8 cellular contexts compared by ENCODE assay signal in genomic region chr11:65607614-65608426, GRCh38. TPM values are rescaled to one million over a fixed set of nuclear protein-coding genes. Genes with fewer than 3 reads are reported as not detected.
DNase-seq lines count a peak whose midpoint lies in the region; FAIRE-seq and TF ChIP-seq lines count a peak whose summit lies in the region.
"Had no signal": no experiment of that assay in that cellular context is flagged by ENCODE, and none has a peak within 500 bp of the region (broad histone marks: within the 10 kb centered on the region; RNA-seq: fewer than 3 reads in every experiment).

No MANE protein-coding gene starts in this region.

- H3K4me3 ChIP-seq in HFF-Myc (replicated peaks; ENCODE audit: low read depth, low read length) (peak overlapping the region; percentile 35), coronary artery (peak overlapping the region; percentile 70), rectal smooth muscle tissue (ENCODE audit: low read length) (peak overlapping the region; percentile 51), small intestine (ENCODE audit: low read depth in 1 of 2, low read length in 2 of 2) (no peak overlapping the region)
- H3K4me3 ChIP-seq: lung had no signal

- H3K9me3 ChIP-seq in small intestine (ENCODE audit: control insufficient read depth, low read depth): no peaks in the 10 kb centered on the region

- H3K9ac ChIP-seq in rectal smooth muscle tissue (ENCODE audit: low read length): no peak overlapping the region

- peaks cover 34% of the 10 kb centered on the region for H3K36me3 ChIP-seq in rectal smooth muscle tissue (ENCODE audit: control insufficient read depth, insufficient read depth, low read length)
- peaks cover 23 to 30% of the 10 kb centered on the region in 2 donors for H3K36me3 ChIP-seq in small intestine (ENCODE audit: control insufficient read depth in 2 of 2, insufficient read depth in 2 of 2, low read length in 2 of 2)

- no peaks in the 10 kb centered on the region for H3K27me3 ChIP-seq in rectal smooth muscle tissue (ENCODE audit: control insufficient read depth, insufficient read depth, low read length)
- no peaks in the 10 kb centered on the region for H3K27me3 ChIP-seq in small intestine (ENCODE audit: control insufficient read depth in 2 of 2, insufficient read depth in 2 of 2, low read length in 2 of 2)

- no peak for TF ChIP-seq CTCF in HFF-Myc (IDR thresholded peaks at IDR 0.05; ENCODE audit: low read depth, low read length, missing control alignments)
- TF ChIP-seq CTCF in coronary artery (IDR thresholded peaks at IDR 0.05): no peak

- H3K4me1 ChIP-seq in rectal smooth muscle tissue (ENCODE audit: control insufficient read depth, insufficient read depth, low read length) (peaks cover 12% of the 10 kb centered on the region), small intestine (ENCODE audit: control insufficient read depth in 2 of 2, insufficient read depth in 1 of 2, low read depth in 1 of 2, low read length in 1 of 2) (peaks cover 0 to 14% of the 10 kb centered on the region in 2 donors)

- DNase-seq in HFF-Myc (ENCODE audit: extremely low read depth, low read depth) (no peak), coronary artery (ENCODE audit: low spot score) (no peak), GOT3 (lab: John Stamatoyannopoulos, UW) (no peak), small intestine (no peak), RCC 7860 (ENCODE audit: low spot score) (no peak)
- DNase-seq: NCI-H1417 had no signal

- FAIRE-seq in small intestine (lab: Jason Lieb, UNC) (no peak), RCC 7860 (lab: Jason Lieb, UNC) (no peak)

- WGBS in small intestine, 3 donors: 87 to 93% (median 92%) methylated on average over 37 of the region's 37 CpGs

- peak overlapping the region; percentile 38 to 93 for H3K27ac ChIP-seq in coronary artery
- H3K27ac ChIP-seq in rectal smooth muscle tissue (ENCODE audit: low read depth, low read length): peak overlapping the region; percentile 44
- H3K27ac ChIP-seq in small intestine (ENCODE audit: low read depth in 1 of 2, low read length in 1 of 2): peak overlapping the region in 1 of 2 donors; percentile 19

RNA-seq across cellular contexts. Expression of gene MAP3K11, which starts 6.2 kb away (rescaled TPM):
- polyA plus RNA-seq in small intestine: 100 to 1,000 TPM in 2 of 3 donors, 10 to 100 TPM in 1; 66.4 to 180 (median 175) TPM

RNA-seq across cellular contexts. Expression of gene PCNX3, which starts 7.8 kb away (rescaled TPM):
- 10 to 100 TPM; 12.7 to 25.7 (median 18.6) TPM for polyA plus RNA-seq in small intestine

RNA-seq across cellular contexts. Expression of gene KCNK7, which starts 12.2 kb away (rescaled TPM):
- polyA plus RNA-seq in small intestine: 10 to 100 TPM in 1 of 3 donors, under 1 TPM in 1, not detected in 1; 0.84 to 31.1 TPM

RNA-seq across cellular contexts. Expression of gene SIPA1, which starts 30.1 kb away (rescaled TPM):
- polyA plus RNA-seq in small intestine: 10 to 100 TPM; 21.7 to 45.2 (median 41.1) TPM

RNA-seq across cellular contexts. Expression of gene EHBP1L1, which starts 32.0 kb away (rescaled TPM):
- 100 to 1,000 TPM in 1 of 3 donors, 10 to 100 TPM in 2; 36.1 to 131 (median 68.4) TPM for polyA plus RNA-seq in small intestine

Comparison
In these comparisons a context has a peak if more than half of its experiments do, and no peak if none do; other contexts are left out.
1. H3K4me3 ChIP-seq: peak in HFF-Myc (single experiment), coronary artery (single experiment) and rectal smooth muscle tissue (single experiment); none in small intestine (0 of 2).